ENCODE assay signal across 8 cellular contexts in genomic region chr12:77925536-77926108, GRCh38.
A peak's percentile ranks its signal among the peaks of the same experiment; 100 is the strongest.
DNase-seq lines count a peak whose midpoint lies in the region; ATAC-seq and TF ChIP-seq lines count a peak whose summit lies in the region.

No MANE protein-coding gene starts in this region.

- no peaks in the 10 kb centered on the region for H3K4me1 ChIP-seq in prostate gland (replicated peaks)

- no peaks in the 10 kb centered on the region for H3K36me3 ChIP-seq in prostate gland

- no peaks in the 10 kb centered on the region for H3K4me1 Mint-ChIP-seq in activated T-helper 1 cell treated with anti-CD3 and anti-CD28 coated beads, Interleukin-12 subunit alpha, Interleukin-12 subunit beta, Interleukin-2, Interleukin-4 antibody, amounts not matched to agents 30 ng/mL and 10 ng/mL and 1 ng/mL, durations not matched to agents 14 hours and 24 hours and 36 hours (ENCODE audit: low read depth)

- TF ChIP-seq POLR2A in prostate gland (IDR thresholded peaks at IDR 0.05) = no peak

- peak; percentile 75 for DNase-seq in ELF-1 (ENCODE audit: low read depth, low spot score)
- peak; percentile 90 for DNase-seq in NCI-H345 (lab: John Stamatoyannopoulos, UW)
- peak; percentile 1 for DNase-seq in activated T-helper 1 cell treated with anti-CD3 and anti-CD28 coated beads, Interleukin-12 subunit alpha, Interleukin-12 subunit beta, Interleukin-2, Interleukin-4 antibody, amounts not matched to agents 30 ng/mL and 10 ng/mL and 1 ng/mL, durations not matched to agents 14 hours and 24 hours and 36 hours (ENCODE audit: low spot score)
- peak; percentile 66 for DNase-seq in Right ventricle myocardium superior
- DNase-seq in prostate gland (ENCODE audit: low spot score) = peak; percentile 65
- DNase-seq in activated CD8-positive, alpha-beta memory T cell treated with anti-CD3 and anti-CD28 coated beads, Interleukin-2, amount 50 U/mL, for 48 hours = no peak

- ATAC-seq in GM19467 (IDR thresholded peaks at IDR 0.05; ENCODE audit: unreplicated experiment) (peak; percentile 100), HG03457 (IDR thresholded peaks at IDR 0.05; ENCODE audit: unreplicated experiment) (peak; percentile 99), Right ventricle myocardium superior (ENCODE audit: poor library complexity) (peak; percentile 97)

- H3K27me3 ChIP-seq in prostate gland (replicated peaks; ENCODE audit: insufficient read depth) = no peaks in the 10 kb centered on the region

- no peak overlapping the region for H3K27ac ChIP-seq in prostate gland

- H3K27ac Mint-ChIP-seq in activated T-helper 1 cell treated with anti-CD3 and anti-CD28 coated beads, Interleukin-12 subunit alpha, Interleukin-12 subunit beta, Interleukin-2, Interleukin-4 antibody, amounts not matched to agents 30 ng/mL and 10 ng/mL and 1 ng/mL, durations not matched to agents 14 hours and 24 hours and 36 hours = no peak overlapping the region

- no peak overlapping the region for H3K4me3 Mint-ChIP-seq in activated T-helper 1 cell treated with anti-CD3 and anti-CD28 coated beads, Interleukin-12 subunit alpha, Interleukin-12 subunit beta, Interleukin-2, Interleukin-4 antibody, amounts not matched to agents 30 ng/mL and 10 ng/mL and 1 ng/mL, durations not matched to agents 14 hours and 24 hours and 36 hours

- intact Hi-C loops in activated T-helper 1 cell treated with anti-CD3 and anti-CD28 coated beads, Interleukin-12 subunit alpha, Interleukin-12 subunit beta, Interleukin-2, Interleukin-4 antibody, amounts not matched to agents 30 ng/mL and 10 ng/mL and 1 ng/mL, durations not matched to agents 14 hours and 24 hours and 36 hours (cut with micrococcal nuclease) = loop anchor here (5.0 kb wide), 1 partner anchor 873 kb away; no protein-coding TSS in a partner anchor
- intact Hi-C loops in Right ventricle myocardium superior (cut with DNase I) (loop anchor here (5.0 kb wide), 1 partner anchor 203 kb away; no protein-coding TSS in a partner anchor), prostate gland (cut with DNase I) (loop anchor here (5.0 kb wide), 2 partner anchors 203 to 878 kb away; no protein-coding TSS in a partner anchor)

- TF ChIP-seq CTCF in prostate gland (IDR thresholded peaks at IDR 0.05) = peak in 3 of 4 experiments; percentile 72 to 93 (median 91)

- H3K27me3 Mint-ChIP-seq in activated T-helper 1 cell treated with anti-CD3 and anti-CD28 coated beads, Interleukin-12 subunit alpha, Interleukin-12 subunit beta, Interleukin-2, Interleukin-4 antibody, amounts not matched to agents 30 ng/mL and 10 ng/mL and 1 ng/mL, durations not matched to agents 14 hours and 24 hours and 36 hours (ENCODE audit: insufficient read depth) = no peaks in the 10 kb centered on the region

- H3K36me3 Mint-ChIP-seq in activated T-helper 1 cell treated with anti-CD3 and anti-CD28 coated beads, Interleukin-12 subunit alpha, Interleukin-12 subunit beta, Interleukin-2, Interleukin-4 antibody, amounts not matched to agents 30 ng/mL and 10 ng/mL and 1 ng/mL, durations not matched to agents 14 hours and 24 hours and 36 hours (ENCODE audit: low read depth) = no peaks in the 10 kb centered on the region

- H3K9me3 ChIP-seq in prostate gland = no peaks in the 10 kb centered on the region

- no peak overlapping the region for H3K4me3 ChIP-seq in prostate gland

- WGBS in prostate gland = 0% methylated on average over 6 of the region's 6 CpGs

- H3K9me3 Mint-ChIP-seq in activated T-helper 1 cell treated with anti-CD3 and anti-CD28 coated beads, Interleukin-12 subunit alpha, Interleukin-12 subunit beta, Interleukin-2, Interleukin-4 antibody, amounts not matched to agents 30 ng/mL and 10 ng/mL and 1 ng/mL, durations not matched to agents 14 hours and 24 hours and 36 hours = no peaks in the 10 kb centered on the region
